In the genomic region with DNA sequence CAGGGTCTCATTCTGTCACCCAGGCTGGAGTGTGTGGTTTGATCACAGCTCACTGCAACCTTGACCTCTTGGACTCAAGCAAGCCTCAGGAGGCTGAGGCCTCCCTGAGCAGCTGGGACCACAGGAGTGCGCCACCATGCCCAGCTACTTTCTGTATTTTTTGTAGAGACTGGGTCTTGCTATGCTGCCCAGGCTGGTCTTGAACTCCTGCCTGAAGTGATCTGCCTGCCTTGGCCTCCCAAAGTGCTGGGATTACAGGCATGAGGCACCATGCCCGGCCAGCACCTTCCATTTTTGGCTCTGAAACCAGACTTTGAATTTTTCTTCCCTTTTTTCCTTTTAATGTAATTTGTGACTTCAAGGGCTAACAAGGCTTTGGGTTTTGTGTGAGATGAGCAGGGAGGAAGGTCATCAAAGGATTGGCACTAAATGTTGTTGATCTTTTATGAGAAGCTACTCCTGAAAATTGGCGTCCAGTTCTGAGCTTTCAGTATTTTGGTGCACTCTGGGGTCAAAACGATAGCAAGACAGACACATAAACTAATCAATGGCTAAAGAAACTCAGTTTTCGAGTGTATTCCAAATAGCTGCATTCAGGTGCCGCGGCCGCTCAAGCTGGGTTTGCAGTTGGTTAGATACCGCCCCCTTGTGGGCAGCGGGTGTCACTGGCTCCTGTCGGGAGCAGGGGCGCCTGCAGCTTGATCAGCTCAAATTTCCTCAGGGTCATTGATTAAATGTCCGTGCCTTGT, we compare ENCODE assay signal across 8 cellular contexts. TPM values are rescaled to one million over a fixed set of nuclear protein-coding genes. Genes with fewer than 3 reads are reported as not detected.
A peak's percentile ranks its signal among the peaks of the same experiment; 100 is the strongest.
DNase-seq lines count a peak whose midpoint lies in the region; ATAC-seq and TF ChIP-seq lines count a peak whose summit lies in the region.

No MANE protein-coding gene starts in this region.

- no peak overlapping the region for H3K4me3 Mint-ChIP-seq in activated CD4-positive, alpha-beta memory T cell treated with anti-CD3 and anti-CD28 coated beads, Interleukin-2, amount 10 ng/mL, durations not matched to agents 7 days and 5 days
- H3K4me3 Mint-ChIP-seq in memory B cell: no peak overlapping the region

- H3K9me3 Mint-ChIP-seq in activated CD4-positive, alpha-beta memory T cell treated with anti-CD3 and anti-CD28 coated beads, Interleukin-2, amount 10 ng/mL, durations not matched to agents 7 days and 5 days: no peaks in the 10 kb centered on the region
- no peaks in the 10 kb centered on the region for H3K9me3 Mint-ChIP-seq in memory B cell

- DNase-seq in AG10803 (ENCODE audit: low read depth) (peak; percentile 75), NCI-H774 (lab: John Stamatoyannopoulos, UW) (peak; percentile 64), memory B cell (ENCODE audit: low spot score in 2 of 2) (peak; percentile 64 to 69)
- peak; percentile 86 for DNase-seq in activated CD4-positive, alpha-beta memory T cell treated with anti-CD3 and anti-CD28 coated beads, Interleukin-2, amount 10 ng/mL, durations not matched to agents 7 days and 5 days
- peak; percentile 67 for DNase-seq in effector CD8-positive, alpha-beta T cell (lab: John Stamatoyannopoulos, UW)
- DNase-seq in stimulated activated CD8-positive, alpha-beta memory T cell treated with anti-CD3 and anti-CD28 coated beads, Interleukin-15, amount 100 ng/mL, for 24 hours (ENCODE audit: low read depth): peak; percentile 71

- CTCF ChIA-PET in activated CD4-positive, alpha-beta memory T cell treated with anti-CD3 and anti-CD28 coated beads, Interleukin-2, amount 10 ng/mL, durations not matched to agents 7 days and 5 days (lab: Charles Lee): interaction anchor here (0.7 to 4.4 kb wide), 66 partner anchors 9 to 397 kb away, joined by 3 to 154 read pairs (median 4); no protein-coding TSS in a partner anchor

- ATAC-seq in GM18873 (IDR thresholded peaks at IDR 0.05; ENCODE audit: low FRiP score, unreplicated experiment): peak; percentile 53
- peak; percentile 95 for ATAC-seq in HG03280 (IDR thresholded peaks at IDR 0.05; ENCODE audit: unreplicated experiment)
- peak; percentile 86 for ATAC-seq in memory B cell (ENCODE audit: low read depth)

- H3K36me3 Mint-ChIP-seq in activated CD4-positive, alpha-beta memory T cell treated with anti-CD3 and anti-CD28 coated beads, Interleukin-2, amount 10 ng/mL, durations not matched to agents 7 days and 5 days (ENCODE audit: low read depth): no peaks in the 10 kb centered on the region
- no peaks in the 10 kb centered on the region for H3K36me3 Mint-ChIP-seq in memory B cell

- no peak overlapping the region for H3K27ac Mint-ChIP-seq in activated CD4-positive, alpha-beta memory T cell treated with anti-CD3 and anti-CD28 coated beads, Interleukin-2, amount 10 ng/mL, durations not matched to agents 7 days and 5 days
- no peak overlapping the region for H3K27ac Mint-ChIP-seq in memory B cell

- H3K4me3 ChIP-seq in AG10803 (ENCODE audit: low read length): no peak overlapping the region

- H3K27me3 Mint-ChIP-seq in activated CD4-positive, alpha-beta memory T cell treated with anti-CD3 and anti-CD28 coated beads, Interleukin-2, amount 10 ng/mL, durations not matched to agents 7 days and 5 days: peaks cover 30% of the 10 kb centered on the region
- H3K27me3 Mint-ChIP-seq in memory B cell: peaks cover 17% of the 10 kb centered on the region

- POLR2A ChIA-PET in activated CD4-positive, alpha-beta memory T cell treated with anti-CD3 and anti-CD28 coated beads, Interleukin-2, amount 10 ng/mL, durations not matched to agents 7 days and 5 days (lab: Charles Lee): interaction anchor here (0.7 to 1.4 kb wide), 6 partner anchors 135 to 193 kb away, joined by 3 to 6 read pairs (median 3); a partner anchor contains a TSS

- peaks cover 10% of the 10 kb centered on the region for H3K4me1 Mint-ChIP-seq in activated CD4-positive, alpha-beta memory T cell treated with anti-CD3 and anti-CD28 coated beads, Interleukin-2, amount 10 ng/mL, durations not matched to agents 7 days and 5 days
- peaks cover 2% of the 10 kb centered on the region for H3K4me1 Mint-ChIP-seq in memory B cell

- TF ChIP-seq CTCF in AG10803 (conservative IDR thresholded peaks at IDR 0.05; ENCODE audit: low read length): peak; percentile 99

RNA-seq across cellular contexts. Expression of a gene that starts 51.9 kb away (rescaled TPM):
- under 1 TPM; 0.75 to 0.81 TPM for total RNA-seq in activated CD4-positive, alpha-beta memory T cell treated with anti-CD3 and anti-CD28 coated beads, Interleukin-2, amount 10 ng/mL, durations not matched to agents 7 days and 5 days
